ENCODE assay signal across 1 cellular context in the genomic region with DNA sequence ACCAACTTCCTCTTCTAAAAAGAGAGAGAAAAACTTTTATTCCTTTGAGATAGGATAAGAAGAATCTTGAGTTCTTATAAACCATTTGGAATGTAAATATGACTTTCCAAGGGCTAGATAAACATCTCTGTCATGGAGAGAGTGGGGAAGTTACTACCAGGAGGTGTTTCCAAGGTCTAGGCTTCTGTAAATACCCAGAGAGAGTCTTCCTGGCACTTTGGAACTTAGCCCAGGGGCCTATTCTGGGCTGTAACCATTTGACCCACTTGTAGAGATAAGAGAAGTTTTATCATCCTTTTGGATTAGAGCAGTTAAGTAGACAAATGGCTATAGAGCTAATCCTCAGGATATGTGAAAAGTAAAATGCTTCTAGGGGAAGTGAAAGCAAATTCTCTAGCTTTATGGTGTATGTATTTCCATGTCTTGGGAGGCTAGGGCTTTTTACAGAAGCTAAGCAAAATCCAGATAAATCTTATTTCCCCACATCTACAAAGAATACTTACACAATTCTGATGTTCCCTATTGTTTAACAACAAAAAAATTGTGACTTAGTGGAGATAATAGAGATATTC.
TF ChIP-seq lines count a peak whose summit lies in the region.

No MANE protein-coding gene starts in this region.

TF ChIP-seq in endothelial cell of umbilical vein, 7 proteins besides CTCF, POLR2A, EP300 and RAD21 (continued from another document):
- TF ChIP-seq GATA2 (IDR thresholded peaks at IDR 0.05; ENCODE audit: insufficient read depth, insufficient read length, low read depth, low read length) (no peak), MYC (IDR thresholded peaks at IDR 0.05; ENCODE audit: low read depth, low read length) (no peak), JUN (IDR thresholded peaks at IDR 0.05; ENCODE audit: borderline replicate concordance, insufficient read depth, insufficient read length, low read depth) (no peak), FOS (IDR thresholded peaks at IDR 0.05; ENCODE audit: borderline replicate concordance, insufficient read depth, low read length) (no peak)
- TF ChIP-seq, protein P1, sequence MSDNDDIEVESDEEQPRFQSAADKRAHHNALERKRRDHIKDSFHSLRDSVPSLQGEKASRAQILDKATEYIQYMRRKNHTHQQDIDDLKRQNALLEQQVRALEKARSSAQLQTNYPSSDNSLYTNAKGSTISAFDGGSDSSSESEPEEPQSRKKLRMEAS (IDR thresholded peaks at IDR 0.05; ENCODE audit: insufficient read depth, insufficient read length), result no peak
